In the genomic region with DNA sequence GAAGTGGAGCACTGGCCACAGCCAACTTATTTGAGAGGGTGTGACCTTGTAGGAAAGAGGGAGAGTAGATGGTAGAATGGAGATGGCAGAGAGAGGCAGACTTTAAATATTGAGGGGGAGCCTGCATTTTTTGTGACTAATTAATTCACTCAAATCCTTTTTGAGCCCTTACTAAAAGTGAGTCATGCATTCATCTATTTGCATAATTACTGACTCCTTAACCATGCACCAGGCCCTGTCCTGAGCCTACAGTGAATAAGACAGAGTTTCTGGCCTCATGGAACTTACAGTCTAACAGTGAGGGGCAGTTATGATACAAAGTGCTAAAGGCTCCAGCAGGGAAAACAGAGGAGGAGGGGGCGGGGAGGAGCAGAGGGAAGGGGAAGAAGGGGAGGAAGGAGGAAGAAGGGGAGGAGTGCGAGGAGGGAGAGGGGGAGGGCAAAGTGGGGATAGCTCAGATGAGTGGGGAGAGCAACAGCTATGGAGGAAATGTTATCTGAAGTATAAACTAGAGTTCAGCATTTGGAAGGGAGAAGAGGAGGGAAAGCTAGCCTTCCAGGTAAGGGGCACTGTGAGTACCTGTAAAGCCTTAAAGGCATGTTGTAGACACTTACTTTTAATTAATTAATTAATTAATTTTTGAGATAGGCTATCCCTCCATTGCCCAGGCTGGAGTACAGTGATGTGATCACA, we compare ENCODE assay signal across 19 cellular contexts. TPM values are rescaled to one million over a fixed set of nuclear protein-coding genes. Genes with fewer than 3 reads are reported as not detected.
A peak's percentile ranks its signal among the peaks of the same experiment; 100 is the strongest.
DNase-seq lines count a peak whose midpoint lies in the region; ATAC-seq and TF ChIP-seq lines count a peak whose summit lies in the region.
"Had no signal": no experiment of that assay in that cellular context is flagged by ENCODE, and none has a peak within 500 bp of the region (broad histone marks: within the 10 kb centered on the region; RNA-seq: fewer than 3 reads in every experiment).

No MANE protein-coding gene starts in this region.

- no peaks in the 10 kb centered on the region for H3K27me3 ChIP-seq in left ventricle myocardium inferior (ENCODE audit: low read depth)
- H3K27me3 ChIP-seq in ascending aorta = no peaks in the 10 kb centered on the region
- no peaks in the 10 kb centered on the region for H3K27me3 ChIP-seq in psoas muscle (ENCODE audit: insufficient read depth in 3 of 3, low read length in 2 of 3)
- H3K27me3 ChIP-seq in trophoblast cell (ENCODE audit: insufficient read depth, low read length) = peaks cover 4% of the 10 kb centered on the region
- H3K27me3 ChIP-seq: MG63 had no signal

- no peak for ATAC-seq in Right ventricle myocardium inferior
- no peak for ATAC-seq in psoas muscle
- no peak for ATAC-seq in HG03135 (IDR thresholded peaks at IDR 0.05; ENCODE audit: unreplicated experiment)
- ATAC-seq: naive thymus-derived CD8-positive, alpha-beta T cell had no signal

- no peak overlapping the region for H4K12ac ChIP-seq in trophoblast cell (ENCODE audit: low read depth, low read length)

- H3K27ac ChIP-seq in left ventricle myocardium inferior (replicated peaks) = peak overlapping the region; percentile 87
- peak overlapping the region; percentile 91 to 92 for H3K27ac ChIP-seq in ascending aorta
- H3K27ac ChIP-seq in psoas muscle = peak overlapping the region; percentile 100
- H3K27ac ChIP-seq in trophoblast cell (ENCODE audit: low read depth, low read length) = no peak overlapping the region
- H3K27ac ChIP-seq: epithelial cell of prostate, WERI-Rb-1 had no signal

- H3K36me3 ChIP-seq in left ventricle myocardium inferior = no peaks in the 10 kb centered on the region
- H3K36me3 ChIP-seq in ascending aorta = no peaks in the 10 kb centered on the region
- no peaks in the 10 kb centered on the region for H3K36me3 ChIP-seq in psoas muscle (ENCODE audit: insufficient read depth in 1 of 2, low read depth in 1 of 2)
- no peaks in the 10 kb centered on the region for H3K36me3 ChIP-seq in trophoblast cell (ENCODE audit: control insufficient read depth in 1 of 2, insufficient read depth in 2 of 2, low read length in 2 of 2)
- H3K36me3 ChIP-seq: MG63, WERI-Rb-1 had no signal

- no peaks in the 10 kb centered on the region for H3K79me1 ChIP-seq in trophoblast cell (ENCODE audit: low read length)

- intact Hi-C loops in left ventricle myocardium inferior (cut with micrococcal nuclease) = no loop called here
- intact Hi-C loops in Right ventricle myocardium inferior (cut with DNase I) = no loop called here
- intact Hi-C loops in ascending aorta (cut with DNase I) = no loop called here
- intact Hi-C loops in psoas muscle (cut with DNase I) = no loop called here

- no peak overlapping the region for H2BK12ac ChIP-seq in trophoblast cell (ENCODE audit: low read length)

- no peaks in the 10 kb centered on the region for H3K79me2 ChIP-seq in trophoblast cell (ENCODE audit: control insufficient read depth, insufficient read depth, low read length, poor library complexity)

- no peak overlapping the region for H3K14ac ChIP-seq in trophoblast cell (ENCODE audit: low read length)

- H2AK5ac ChIP-seq in trophoblast cell (ENCODE audit: low read length) = no peak overlapping the region

- H2BK120ac ChIP-seq in trophoblast cell (ENCODE audit: insufficient read depth, low read length, poor library complexity) = no peak overlapping the region

- WGBS in psoas muscle, 3 donors = 85 to 93% (median 92%) methylated on average over 2 of the region's 2 CpGs
- WGBS in trophoblast cell (ENCODE audit: extremely low coverage, insufficient coverage, insufficient read length) = no CpG with 5 or more reads among the region's 2 CpGs

- no peak overlapping the region for H3K4me3 ChIP-seq in left ventricle myocardium inferior
- no peak overlapping the region for H3K4me3 ChIP-seq in ascending aorta
- no peak overlapping the region for H3K4me3 ChIP-seq in psoas muscle
- H3K4me3 ChIP-seq in trophoblast cell (ENCODE audit: low read depth, low read length) = no peak overlapping the region
- H3K4me3 ChIP-seq: lung, MG63 had no signal

- H3K9ac ChIP-seq in trophoblast cell (ENCODE audit: low read length) = no peak overlapping the region

- peaks cover 51% of the 10 kb centered on the region for H3K4me1 ChIP-seq in left ventricle myocardium inferior
- peaks cover 4 to 36% of the 10 kb centered on the region in 2 donors for H3K4me1 ChIP-seq in ascending aorta
- H3K4me1 ChIP-seq in psoas muscle = peaks cover 39% of the 10 kb centered on the region
- H3K4me1 ChIP-seq in trophoblast cell (ENCODE audit: control insufficient read depth in 1 of 2, insufficient read depth in 2 of 2, low read length in 2 of 2) = peaks cover 8 to 12% of the 10 kb centered on the region in 2 experiments

- H3K18ac ChIP-seq in trophoblast cell (ENCODE audit: low read length) = no peak overlapping the region

- H3K4me2 ChIP-seq in trophoblast cell (ENCODE audit: low read length) = no peak overlapping the region

- H2BK5ac ChIP-seq in trophoblast cell (ENCODE audit: low read depth, low read length, poor library complexity) = no peak overlapping the region

- no peaks in the 10 kb centered on the region for H3K9me3 ChIP-seq in left ventricle myocardium inferior (replicated peaks)
- no peaks in the 10 kb centered on the region for H3K9me3 ChIP-seq in ascending aorta
- H3K9me3 ChIP-seq in psoas muscle = no peaks in the 10 kb centered on the region
- peaks cover 2% of the 10 kb centered on the region for H3K9me3 ChIP-seq in trophoblast cell (ENCODE audit: insufficient read depth, low read depth, low read length)
- H3K9me3 ChIP-seq: MG63 had no signal

- no peak overlapping the region for H3K4ac ChIP-seq in trophoblast cell (ENCODE audit: low read depth, low read length)

- DNase-seq in left ventricle myocardium inferior = no peak
- no peak for DNase-seq in Right ventricle myocardium inferior (ENCODE audit: missing footprints)
- DNase-seq in ascending aorta (ENCODE audit: low spot score in 2 of 2) = no peak
- DNase-seq in psoas muscle = no peak
- no peak for DNase-seq in trophoblast cell
- DNase-seq in stimulated activated CD4-positive, alpha-beta T cell treated with anti-CD3 and anti-CD28 coated beads, Interleukin-12 subunit alpha, Interleukin-12 subunit beta, amount 100 ng/mL, for 4 hours = no peak
- no peak for DNase-seq in NCI-H187 treated with DMSO at 0.1 percent for 48 hours (lab: John Stamatoyannopoulos, UW)
- DNase-seq: activated effector memory CD4-positive, alpha-beta T cell treated with anti-CD3 and anti-CD28 coated beads, Interleukin-2, amount 50 U/mL, for 16 hours; dermis blood vessel endothelial cell; MG63; naive thymus-derived CD8-positive, alpha-beta T cell; NCI-H187; NCI-H446 treated with DMSO at 0.1 percent for 48 hours; stimulated activated naive CD4-positive, alpha-beta T cell; T-helper 1 cell; WERI-Rb-1 had no signal

- no peak overlapping the region for H4K8ac ChIP-seq in trophoblast cell (ENCODE audit: low read depth, low read length)

- no peak overlapping the region for H3K23ac ChIP-seq in trophoblast cell (ENCODE audit: low read length)

- no peak overlapping the region for H2AFZ ChIP-seq in trophoblast cell (ENCODE audit: insufficient read depth, low read length, poor library complexity)

- TF ChIP-seq CTCF in left ventricle myocardium inferior (IDR thresholded peaks at IDR 0.05; ENCODE audit: borderline replicate concordance) (no peak), ascending aorta (IDR thresholded peaks at IDR 0.05) (no peak), psoas muscle (IDR thresholded peaks at IDR 0.05) (no peak)

- no peak overlapping the region for H4K91ac ChIP-seq in trophoblast cell (ENCODE audit: low read depth, low read length)

RNA-seq across cellular contexts. Expression of a gene that starts 7.5 kb away (rescaled TPM):
- total RNA-seq in left ventricle myocardium inferior = 82.6 TPM
- 105 TPM for total RNA-seq in Right ventricle myocardium inferior
- 129 TPM for total RNA-seq in ascending aorta
- total RNA-seq in psoas muscle = 10 to 100 TPM; 71.3 to 91.8 (median 80.0) TPM
- 10 to 100 TPM; 13.9 to 64.7 (median 44.5) TPM for polyA plus RNA-seq in psoas muscle
- polyA plus RNA-seq in trophoblast cell (2013) = 36.3 and 38.7 TPM in 2 replicates

RNA-seq across cellular contexts. Expression of a gene that starts 35.5 kb away (rescaled TPM):
- total RNA-seq in left ventricle myocardium inferior (2.1 TPM), Right ventricle myocardium inferior (2.1 TPM), ascending aorta (6.4 TPM), psoas muscle (1 to 10 TPM; 1.9 to 7.5 (median 4.7) TPM)
- 1 to 10 TPM in 2 of 3 donors, under 1 TPM in 1; 0.94 to 4.6 (median 1.8) TPM for polyA plus RNA-seq in psoas muscle
- polyA plus RNA-seq in trophoblast cell (2013) = 0.52 and 0.64 TPM in 2 replicates
